Comparison of ENCODE assay signal across 1 cellular context in genomic region chr20:3358676-3359340, GRCh38.
TF ChIP-seq lines count a peak whose summit lies in the region.

No MANE protein-coding gene starts in this region.

TF ChIP-seq in HCT116, 20 proteins besides CTCF, POLR2A, EP300 and RAD21 (continued from another document):
- TF ChIP-seq FOSL1 (IDR thresholded peaks at IDR 0.05; ENCODE audit: low read depth) (no peak), POLR2AphosphoS5 (IDR thresholded peaks at IDR 0.05; ENCODE audit: low read depth, low read length) (no peak), CBX3 (IDR thresholded peaks at IDR 0.05; ENCODE audit: low read depth) (no peak), SIN3A (IDR thresholded peaks at IDR 0.05; ENCODE audit: low read depth) (no peak), EZH2 (IDR thresholded peaks at IDR 0.05) (no peak), SP1 (IDR thresholded peaks at IDR 0.05; ENCODE audit: low read depth) (no peak), MAX (IDR thresholded peaks at IDR 0.05) (no peak), EZH2phosphoT487 (IDR thresholded peaks at IDR 0.05; ENCODE audit: borderline replicate concordance) (no peak), ZNF274 (IDR thresholded peaks at IDR 0.05; ENCODE audit: low read depth, low read length) (no peak), ZBTB33 (IDR thresholded peaks at IDR 0.05; ENCODE audit: extremely low read depth, insufficient replicate concordance, low read length) (no peak), TCF7L2 (IDR thresholded peaks at IDR 0.05; ENCODE audit: borderline replicate concordance, extremely low read depth, insufficient read depth, insufficient read length) (no peak)
